Comparison of ENCODE assay signal across 20 cellular contexts in the genomic region with DNA sequence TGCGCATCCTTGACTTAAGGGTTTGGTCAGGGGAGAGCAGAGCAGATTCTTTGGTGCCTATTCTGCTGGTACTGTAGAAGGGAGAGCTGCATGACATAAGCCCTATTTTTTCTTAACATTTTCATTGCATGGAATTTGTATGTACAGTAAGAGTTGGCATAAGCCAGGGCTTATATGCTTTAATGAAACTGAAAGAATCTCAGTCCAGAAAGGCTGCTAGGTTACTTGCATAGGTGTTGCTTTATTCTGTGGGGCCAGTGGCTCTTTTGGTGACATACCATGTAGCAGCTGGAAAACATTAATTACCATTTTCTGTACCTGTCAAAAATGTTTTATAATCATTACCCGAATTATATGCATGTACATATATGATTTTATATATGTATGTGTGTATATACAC.
A peak's percentile ranks its signal among the peaks of the same experiment; 100 is the strongest.
DNase-seq lines count a peak whose midpoint lies in the region; ATAC-seq and TF ChIP-seq lines count a peak whose summit lies in the region.
"Had no signal": no experiment of that assay in that cellular context is flagged by ENCODE, and none has a peak within 500 bp of the region (broad histone marks: within the 10 kb centered on the region; RNA-seq: fewer than 3 reads in every experiment).

No MANE protein-coding gene starts in this region.

- CTCF ChIA-PET in CD8-positive, alpha-beta memory T cell (lab: Charles Lee) = interaction anchor here (1.4 kb wide), 1 partner anchor 9 kb away, joined by 5 read pairs; no protein-coding TSS in a partner anchor

- no peaks in the 10 kb centered on the region for H3K79me1 ChIP-seq in mesendoderm (ENCODE audit: low read length)

- H3K4me2 ChIP-seq in KMS-11 = peak overlapping the region; percentile 8; the same call in 1 of the 2 replicates
- H3K4me2 ChIP-seq in mesendoderm (ENCODE audit: low read length) = no peak overlapping the region
- H3K4me2 ChIP-seq: BLaER1 had no signal

- ATAC-seq in GM18520 (IDR thresholded peaks at IDR 0.05; ENCODE audit: unreplicated experiment) (peak; percentile 50), HG03342 (IDR thresholded peaks at IDR 0.05; ENCODE audit: unreplicated experiment) (no peak), HG03196 (IDR thresholded peaks at IDR 0.05; ENCODE audit: unreplicated experiment) (no peak)
- ATAC-seq: CD8-positive, alpha-beta T cell had no signal

- no peaks in the 10 kb centered on the region for H3K27me3 Mint-ChIP-seq in CD8-positive, alpha-beta memory T cell
- H3K27me3 Mint-ChIP-seq: B cell; CD4-positive, CD25-positive, alpha-beta regulatory T cell had no signal

- peaks cover 14% of the 10 kb centered on the region for H3K4me1 ChIP-seq in KMS-11 (ENCODE audit: low read depth, poor library complexity, severe bottlenecking)
- no peaks in the 10 kb centered on the region for H3K4me1 ChIP-seq in mesendoderm (ENCODE audit: control insufficient read depth, low read depth, low read length)
- H3K4me1 ChIP-seq in CD8-positive, alpha-beta memory T cell (ENCODE audit: insufficient read depth, low read length) = no peaks in the 10 kb centered on the region
- H3K4me1 ChIP-seq: BLaER1, HAP-1 had no signal

- H3K27ac Mint-ChIP-seq in CD8-positive, alpha-beta memory T cell = no peak overlapping the region
- H3K27ac Mint-ChIP-seq: B cell; CD4-positive, CD25-positive, alpha-beta regulatory T cell; CD8-positive, alpha-beta T cell; HFFc6 had no signal

- H2AFZ ChIP-seq in KMS-11 (ENCODE audit: low read depth) = no peak overlapping the region

- no peaks in the 10 kb centered on the region for H3K9me3 ChIP-seq in SK-N-MC (ENCODE audit: low read depth, low read length)
- peaks cover 9% of the 10 kb centered on the region for H3K9me3 ChIP-seq in CD8-positive, alpha-beta memory T cell (ENCODE audit: low read length)

- H3K4ac ChIP-seq in mesendoderm (ENCODE audit: low read depth, low read length) = no peak overlapping the region

- H3K79me2 ChIP-seq in KMS-11 (ENCODE audit: insufficient read depth, low read depth) = no peaks in the 10 kb centered on the region
- no peaks in the 10 kb centered on the region for H3K79me2 ChIP-seq in mesendoderm (ENCODE audit: control insufficient read depth, insufficient read depth, low read length)

- TF ChIP-seq CTCF in KMS-11 (conservative IDR thresholded peaks at IDR 0.05; ENCODE audit: low read depth, low read length) = no peak

- H3K4me3 ChIP-seq in KMS-11 (IDR thresholded peaks at IDR 0.05; ENCODE audit: insufficient read depth, low read depth, low read length) (no peak overlapping the region), SK-N-MC (no peak overlapping the region), mesendoderm (ENCODE audit: low read length) (no peak overlapping the region)
- no peak overlapping the region for H3K4me3 ChIP-seq in CD8-positive, alpha-beta memory T cell (ENCODE audit: low read length)
- H3K4me3 ChIP-seq: BLaER1, HAP-1 had no signal

- H4K20me1 ChIP-seq in KMS-11 (ENCODE audit: insufficient read depth) = no peaks in the 10 kb centered on the region
- H4K20me1 ChIP-seq: BLaER1 had no signal

- no CpG with 5 or more reads among the region's 2 CpGs for WGBS in mesendoderm (ENCODE audit: extremely low coverage, insufficient coverage, low lambda C conversion rate)

- no peak overlapping the region for H3K18ac ChIP-seq in mesendoderm (ENCODE audit: low read length)

- peaks cover 0 to 6% (median 5%) of the 10 kb centered on the region in 3 donors for H3K4me1 Mint-ChIP-seq in CD8-positive, alpha-beta memory T cell
- H3K4me1 Mint-ChIP-seq: B cell had no signal

- no peak overlapping the region for H2BK15ac ChIP-seq in mesendoderm (replicated peaks; ENCODE audit: low read depth)

- POLR2A ChIA-PET in CD8-positive, alpha-beta memory T cell (lab: Charles Lee) = no interaction called here

- no peak overlapping the region for H4K8ac ChIP-seq in mesendoderm (ENCODE audit: low read depth, low read length)

- no peak overlapping the region for H3K23ac ChIP-seq in mesendoderm (ENCODE audit: low read length)

- peak overlapping the region; percentile 54 for H2BK5ac ChIP-seq in mesendoderm (ENCODE audit: low read length)

- DNase-seq in SK-N-MC (ENCODE audit: low read depth, low spot score) (no peak), mesendoderm (no peak), NCI-H226 (no peak)
- no peak for DNase-seq in CD8-positive, alpha-beta memory T cell
- DNase-seq: CD4-positive, CD25-positive, alpha-beta regulatory T cell; CD8-positive, alpha-beta T cell; DMS 273 treated with DMSO at 0.1 percent for 48 hours; DMS79; EL; GF-D8; GOT3; HFFc6 had no signal

- H3K4me3 Mint-ChIP-seq in CD8-positive, alpha-beta memory T cell = no peak overlapping the region
- H3K4me3 Mint-ChIP-seq: B cell; CD4-positive, CD25-positive, alpha-beta regulatory T cell; CD8-positive, alpha-beta T cell; HFFc6 had no signal

- H2AK5ac ChIP-seq in mesendoderm (ENCODE audit: low read length) = peak overlapping the region; percentile 45

- no peak overlapping the region for H2BK120ac ChIP-seq in mesendoderm (ENCODE audit: low read depth, low read length)

- peaks cover 5 to 36% (median 9%) of the 10 kb centered on the region in 3 donors for H3K36me3 Mint-ChIP-seq in CD8-positive, alpha-beta memory T cell

- H3K36me3 ChIP-seq in KMS-11 (ENCODE audit: insufficient read depth) (no peaks in the 10 kb centered on the region), SK-N-MC (ENCODE audit: insufficient read depth, low read length) (no peaks in the 10 kb centered on the region; the same call in 1 of the 2 replicates), mesendoderm (ENCODE audit: control insufficient read depth, insufficient read depth, low read length) (no peaks in the 10 kb centered on the region)
- no peaks in the 10 kb centered on the region for H3K36me3 ChIP-seq in CD8-positive, alpha-beta memory T cell (ENCODE audit: insufficient read depth, low read length)
- H3K36me3 ChIP-seq: BLaER1, HAP-1 had no signal

- peaks cover 12 to 26% (median 17%) of the 10 kb centered on the region in 5 donors for H3K9me3 Mint-ChIP-seq in CD8-positive, alpha-beta memory T cell
- H3K9me3 Mint-ChIP-seq: HFFc6 had no signal

- peak overlapping the region; percentile 19 for H3K56ac ChIP-seq in mesendoderm (ENCODE audit: low read length)

- H3K27me3 ChIP-seq in KMS-11 (ENCODE audit: insufficient read depth, low read depth) = no peaks in the 10 kb centered on the region
- no peaks in the 10 kb centered on the region for H3K27me3 ChIP-seq in mesendoderm (ENCODE audit: insufficient read depth, low read length, poor library complexity)
- H3K27me3 ChIP-seq in CD8-positive, alpha-beta memory T cell (ENCODE audit: insufficient read depth, low read length, poor library complexity, severe bottlenecking) = no peaks in the 10 kb centered on the region
- H3K27me3 ChIP-seq: BLaER1 had no signal

- H3K27ac ChIP-seq in KMS-11 (no peak overlapping the region), SK-N-MC (0 out of 2 replicates have a peak overlapping the region, but pooled peaks have one; percentile 3), mesendoderm (ENCODE audit: low read depth, low read length) (no peak overlapping the region)
- no peak overlapping the region for H3K27ac ChIP-seq in CD8-positive, alpha-beta memory T cell (ENCODE audit: low read depth, low read length)
- H3K27ac ChIP-seq: BLaER1, C4-2B had no signal

- no peak overlapping the region for H4K5ac ChIP-seq in mesendoderm (ENCODE audit: low read length)

- no peak overlapping the region for H3K9ac ChIP-seq in KMS-11
- H3K9ac ChIP-seq in SK-N-MC (ENCODE audit: insufficient read length) = no peak overlapping the region
- no peak overlapping the region for H3K9ac ChIP-seq in mesendoderm (ENCODE audit: low read length)
- H3K9ac ChIP-seq: BLaER1 had no signal
